ENCODE assay signal across 1 cellular context in genomic region chr20:21656299-21657067, GRCh38.
TF ChIP-seq lines count a peak whose summit lies in the region.

No MANE protein-coding gene starts in this region.

TF ChIP-seq in K562, 482 proteins besides CTCF, POLR2A, EP300 and RAD21 (continued from another document and continues in another):
- no peak for TF ChIP-seq NR2C2 (CRISPR knock-in tag; IDR thresholded peaks at IDR 0.05)
- no peak for TF ChIP-seq NR2C2 (tag; IDR thresholded peaks at IDR 0.05)
- no peak for TF ChIP-seq NFATC3 (IDR thresholded peaks at IDR 0.05)
- TF ChIP-seq SMARCE1 (IDR thresholded peaks at IDR 0.05), result no peak
- no peak; the same call in 1 of the 2 replicates for TF ChIP-seq TCFL5 (CRISPR knock-in tag; conservative IDR thresholded peaks at IDR 0.05)
- TF ChIP-seq CBX2 (IDR thresholded peaks at IDR 0.05; ENCODE audit: insufficient read depth, low read length, poor library complexity, severe bottlenecking), result no peak
- no peak for TF ChIP-seq SMAD2 (IDR thresholded peaks at IDR 0.05; ENCODE audit: low read depth, low read length)
- no peak for TF ChIP-seq CEBPZ (IDR thresholded peaks at IDR 0.05; ENCODE audit: borderline replicate concordance, low read depth, low read length)
- TF ChIP-seq ZNF324 (CRISPR knock-in tag; IDR thresholded peaks at IDR 0.05), result 0 out of 2 replicates have a peak, but pooled peaks have one; percentile 13
- TF ChIP-seq ZNF512 (tag; IDR thresholded peaks at IDR 0.05), result no peak
- TF ChIP-seq ZNF445 (CRISPR knock-in tag; IDR thresholded peaks at IDR 0.05; ENCODE audit: low read depth), result peak; percentile 79; the same call in 1 of the 2 replicates
- no peak for TF ChIP-seq SRSF9 (IDR thresholded peaks at IDR 0.05; ENCODE audit: borderline replicate concordance, low read depth, low read length)
- TF ChIP-seq SIN3A (IDR thresholded peaks at IDR 0.05; ENCODE audit: borderline replicate concordance in 2 of 2, control insufficient read depth in 1 of 2, low read depth in 2 of 2, low read length in 2 of 2), result no peak
- TF ChIP-seq ZBTB11 (CRISPR knock-in tag; IDR thresholded peaks at IDR 0.05), result 0 out of 6 replicates have a peak, but pooled peaks of 1 of the 3 experiments have one; percentile 34
- 0 out of 2 replicates have a peak, but pooled peaks have one; percentile 72 for TF ChIP-seq FOXO4 (CRISPR knock-in tag; IDR thresholded peaks at IDR 0.05)
- TF ChIP-seq RBBP5 (IDR thresholded peaks at IDR 0.05; ENCODE audit: borderline replicate concordance, insufficient read depth, low read length, poor library complexity, severe bottlenecking), result no peak
- 0 out of 2 replicates have a peak, but pooled peaks have one; percentile 50 for TF ChIP-seq CREB3 (tag; conservative IDR thresholded peaks at IDR 0.05; ENCODE audit: low read depth)
- TF ChIP-seq ZNF263 (CRISPR knock-in tag; IDR thresholded peaks at IDR 0.05; ENCODE audit: borderline replicate concordance), result no peak
- TF ChIP-seq TFAM (CRISPR knock-in tag; conservative IDR thresholded peaks at IDR 0.05), result no peak
- TF ChIP-seq NFXL1 (CRISPR knock-in tag; IDR thresholded peaks at IDR 0.05), result peak; percentile 54; the same call in 1 of the 2 replicates
- TF ChIP-seq SNAPC5 (CRISPR knock-in tag; IDR thresholded peaks at IDR 0.05), result peak; percentile 49; the same call in 1 of the 2 replicates
- no peak for TF ChIP-seq POLR2B (IDR thresholded peaks at IDR 0.05; ENCODE audit: low read depth, partially characterized antibody)
- TF ChIP-seq ZNF239 (CRISPR knock-in tag; IDR thresholded peaks at IDR 0.05), result peak; percentile 86
- no peak for TF ChIP-seq CHCHD3 (CRISPR knock-in tag; IDR thresholded peaks at IDR 0.05)
- TF ChIP-seq ZNF398 (CRISPR knock-in tag; IDR thresholded peaks at IDR 0.05), result no peak
- TF ChIP-seq RBM17 (IDR thresholded peaks at IDR 0.05; ENCODE audit: borderline replicate concordance, low read depth, low read length), result no peak
- no peak for TF ChIP-seq FOXP1 (CRISPR knock-in tag; IDR thresholded peaks at IDR 0.05)
- no peak for TF ChIP-seq HDAC1 (IDR thresholded peaks at IDR 0.05)
- no peak for TF ChIP-seq PPARD (CRISPR knock-in tag; IDR thresholded peaks at IDR 0.05)
- peak; percentile 64; the same call in 1 of the 2 replicates for TF ChIP-seq ZNF175 (CRISPR knock-in tag; IDR thresholded peaks at IDR 0.05; ENCODE audit: low read depth)
- TF ChIP-seq RHOXF2B (CRISPR knock-in tag; conservative IDR thresholded peaks at IDR 0.05), result no peak
- no peak for TF ChIP-seq CC2D1A (IDR thresholded peaks at IDR 0.05)
- TF ChIP-seq PATZ1 (CRISPR knock-in tag; IDR thresholded peaks at IDR 0.05; ENCODE audit: borderline replicate concordance), result peak; percentile 88; the same call in 1 of the 2 replicates
- no peak for TF ChIP-seq ZNF224 (CRISPR knock-in tag; IDR thresholded peaks at IDR 0.05)
- no peak for TF ChIP-seq TSC22D4 (tag; IDR thresholded peaks at IDR 0.05)
- TF ChIP-seq ZFP30 (CRISPR knock-in tag; IDR thresholded peaks at IDR 0.05; ENCODE audit: borderline replicate concordance), result no peak
- peak; percentile 96 for TF ChIP-seq ZBTB9 (CRISPR knock-in tag; IDR thresholded peaks at IDR 0.05)
- no peak for TF ChIP-seq ZNF830 (CRISPR knock-in tag; IDR thresholded peaks at IDR 0.05)
- TF ChIP-seq GABPA (tag; conservative IDR thresholded peaks at IDR 0.05; ENCODE audit: low read depth), result no peak
- no peak for TF ChIP-seq CREB1 (IDR thresholded peaks at IDR 0.05)
- TF ChIP-seq CREB1 (CRISPR knock-in tag; IDR thresholded peaks at IDR 0.05), result no peak
- no peak for TF ChIP-seq XRCC5 (IDR thresholded peaks at IDR 0.05; ENCODE audit: low read depth, low read length)
- no peak for TF ChIP-seq ZNF197 (CRISPR knock-in tag; IDR thresholded peaks at IDR 0.05; ENCODE audit: low read depth)
- no peak for TF ChIP-seq NCOA6 (IDR thresholded peaks at IDR 0.05)
- no peak for TF ChIP-seq RAD51 (IDR thresholded peaks at IDR 0.05; ENCODE audit: borderline replicate concordance, low read depth)
- TF ChIP-seq MIER1 (IDR thresholded peaks at IDR 0.05; ENCODE audit: low read depth), result no peak
- no peak for TF ChIP-seq NUFIP1 (IDR thresholded peaks at IDR 0.05; ENCODE audit: partially characterized antibody)
